In the genomic region with DNA sequence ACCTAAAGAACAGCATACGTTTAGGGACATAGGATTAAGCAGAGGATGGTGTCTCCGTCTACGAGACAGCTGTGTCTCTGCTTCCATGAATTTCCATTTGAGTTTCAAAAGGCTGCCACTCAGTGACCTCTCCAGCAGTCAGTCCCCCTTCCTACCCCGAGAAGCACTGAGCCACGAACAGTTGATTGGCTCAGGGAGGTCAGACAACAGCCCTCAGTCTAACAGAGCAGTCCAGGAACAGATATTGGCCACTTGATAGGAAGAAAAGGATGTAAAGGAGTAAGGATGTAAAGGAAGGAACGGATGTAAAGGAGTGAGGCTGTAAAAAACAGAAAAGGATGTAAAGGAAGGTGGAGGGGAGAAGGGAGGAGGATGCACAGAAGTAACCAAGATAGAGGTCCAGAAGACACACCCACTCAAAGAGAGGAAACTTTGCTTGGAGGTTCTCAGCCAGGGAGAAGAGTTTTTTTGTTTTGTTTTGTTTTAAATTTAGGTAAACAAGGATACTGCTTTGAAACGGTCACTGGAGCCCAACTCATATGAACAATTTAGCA, we compare ENCODE assay signal across 8 cellular contexts. TPM values are rescaled to one million over a fixed set of nuclear protein-coding genes. Genes with fewer than 3 reads are reported as not detected.
DNase-seq lines count a peak whose midpoint lies in the region; ATAC-seq and TF ChIP-seq lines count a peak whose summit lies in the region.

No MANE protein-coding gene starts in this region.

- H3K9me3 ChIP-seq in AG04450 (ENCODE audit: control insufficient read depth, insufficient read depth, low read length) (no peaks in the 10 kb centered on the region; the same call in 1 of the 2 replicates), mucosa of rectum (ENCODE audit: control insufficient read depth in 2 of 2, low read length in 2 of 2) (no peaks in the 10 kb centered on the region)

- H3K27me3 ChIP-seq in AG04450 (ENCODE audit: control insufficient read depth, insufficient read depth, low read length) (no peaks in the 10 kb centered on the region), KMS-11 (ENCODE audit: insufficient read depth, low read depth) (peaks cover 4% of the 10 kb centered on the region; the same call in 1 of the 2 replicates), mucosa of rectum (ENCODE audit: control insufficient read depth in 2 of 2, insufficient read depth in 2 of 2, low read length in 2 of 2) (peaks cover 8 to 14% of the 10 kb centered on the region in 2 donors)

- H3K9ac ChIP-seq in KMS-11, result peak overlapping the region; percentile 94; the same call in 1 of the 2 replicates
- H3K9ac ChIP-seq in mucosa of rectum (ENCODE audit: low read depth in 1 of 2, low read length in 2 of 2), result no peak overlapping the region

- H3K27ac ChIP-seq in AG04450 (ENCODE audit: low read depth, low read length) (peak overlapping the region; percentile 94), KMS-11 (peak overlapping the region; percentile 81; the same call in 1 of the 2 replicates), mucosa of rectum (ENCODE audit: low read depth in 2 of 2, low read length in 2 of 2) (peak overlapping the region in 1 of 2 donors; percentile 96)

- CTCF ChIA-PET in AG04450 (lab: Charles Lee), result interaction anchor here (2.1 kb wide), 1 partner anchor 404 kb away, joined by 5 read pairs; no protein-coding TSS in a partner anchor

- no peaks in the 10 kb centered on the region; the same call in 1 of the 2 replicates for H3K79me2 ChIP-seq in KMS-11 (ENCODE audit: insufficient read depth, low read depth)

- peaks cover 20% of the 10 kb centered on the region for H3K27me3 Mint-ChIP-seq in brain

- H2AFZ ChIP-seq in KMS-11 (ENCODE audit: low read depth), result peak overlapping the region; percentile 65; the same call in 1 of the 2 replicates

- peaks cover 66% of the 10 kb centered on the region for H3K4me1 Mint-ChIP-seq in brain

- H3K4me2 ChIP-seq in KMS-11, result peak overlapping the region; percentile 97

- H4K20me1 ChIP-seq in KMS-11 (ENCODE audit: insufficient read depth), result no peaks in the 10 kb centered on the region

- H3K36me3 Mint-ChIP-seq in brain, result no peaks in the 10 kb centered on the region

- ATAC-seq in HG03520 (IDR thresholded peaks at IDR 0.05; ENCODE audit: unreplicated experiment) (no peak), GM21390 (IDR thresholded peaks at IDR 0.05; ENCODE audit: unreplicated experiment) (no peak)

- H3K27ac Mint-ChIP-seq in brain, result peak overlapping the region; percentile 75 to 96 (median 92)

- TF ChIP-seq CTCF in AG04450 (IDR thresholded peaks at IDR 0.05; ENCODE audit: low read depth, low read length), result no peak
- TF ChIP-seq CTCF in KMS-11 (conservative IDR thresholded peaks at IDR 0.05; ENCODE audit: low read depth, low read length), result no peak
- TF ChIP-seq CTCF in brain (conservative IDR thresholded peaks at IDR 0.05), result no peak

- H3K9me3 Mint-ChIP-seq in brain, result peaks cover 0 to 9% (median 0%) of the 10 kb centered on the region in 5 experiments

- no peaks in the 10 kb centered on the region for H3K36me3 ChIP-seq in KMS-11 (ENCODE audit: insufficient read depth)
- no peaks in the 10 kb centered on the region for H3K36me3 ChIP-seq in mucosa of rectum (ENCODE audit: control insufficient read depth in 2 of 2, insufficient read depth in 2 of 2, low read length in 2 of 2)

- H3K4me1 ChIP-seq in KMS-11 (ENCODE audit: low read depth, poor library complexity, severe bottlenecking), result peaks cover 14% of the 10 kb centered on the region
- H3K4me1 ChIP-seq in mucosa of rectum (ENCODE audit: control insufficient read depth in 2 of 2, insufficient read depth in 2 of 2, low read length in 2 of 2), result peaks cover 26 to 32% of the 10 kb centered on the region in 2 donors

- H3K4me3 Mint-ChIP-seq in brain, result peak overlapping the region; percentile 82 to 100 (median 94)

- DNase-seq in AG04450 (ENCODE audit: low read depth, low spot score) (no peak), NCI-H1694 treated with DMSO at 0.1 percent for 48 hours (lab: John Stamatoyannopoulos, UW) (no peak)
- DNase-seq in stimulated activated CD4-positive, alpha-beta T cell treated with anti-CD3 and anti-CD28 coated beads, Interleukin-15, amount 100 ng/mL, for 24 hours, result no peak

- H3K4me3 ChIP-seq in AG04450 (ENCODE audit: low read depth, low read length) (peak overlapping the region; percentile 81), KMS-11 (IDR thresholded peaks at IDR 0.05; ENCODE audit: insufficient read depth, low read depth, low read length) (no peak overlapping the region), mucosa of rectum (ENCODE audit: low read length in 2 of 2) (peak overlapping the region; percentile 89)

- POLR2A ChIA-PET in AG04450 (lab: Yijun Ruan, JAX), result interaction anchor here (0.5 to 1.2 kb wide), 4 partner anchors 198 to 596 kb away, joined by 3 to 4 read pairs (median 3); partner anchors contain the start of genes ALG2 and SEC61B

RNA-seq across cellular contexts. Expression of gene NR4A3, which starts 3.2 kb away (rescaled TPM):
- 0.14 and 0.17 TPM in 2 replicates for polyA plus RNA-seq in AG04450 (2011; rRNA removed)
- polyA minus RNA-seq in AG04450 (2011; rRNA and poly(A)+ RNA removed), result 0.48 and 0.64 TPM in 2 replicates
- polyA plus RNA-seq in brain (ENCODE audit: insufficient read depth, low read depth, low replicate concordance), result 1.0 TPM
